In the genomic region with DNA sequence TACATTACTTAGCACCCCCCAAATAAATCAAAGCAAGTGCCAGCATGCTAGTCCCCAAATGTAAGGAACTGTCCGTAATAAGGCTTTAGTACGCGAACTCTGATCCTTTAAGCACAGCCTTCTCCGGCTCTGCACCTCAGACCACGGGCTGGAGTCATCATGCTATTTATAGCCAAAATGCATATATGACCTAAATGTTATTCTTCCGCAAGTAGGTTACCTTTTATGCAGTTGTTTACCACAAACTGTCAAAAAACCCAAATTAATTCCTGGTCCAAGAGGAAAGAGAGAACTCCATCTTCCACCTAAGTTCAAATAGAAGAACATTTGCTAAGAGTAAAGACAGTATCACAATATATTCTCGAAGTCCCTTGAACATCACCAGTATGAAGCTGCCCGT, we compare ENCODE assay signal across 9 cellular contexts. TPM values are rescaled to one million over a fixed set of nuclear protein-coding genes. Genes with fewer than 3 reads are reported as not detected.
A peak's percentile ranks its signal among the peaks of the same experiment; 100 is the strongest.
DNase-seq lines count a peak whose midpoint lies in the region; ATAC-seq and TF ChIP-seq lines count a peak whose summit lies in the region.
"Had no signal": no experiment of that assay in that cellular context is flagged by ENCODE, and none has a peak within 500 bp of the region (broad histone marks: within the 10 kb centered on the region; RNA-seq: fewer than 3 reads in every experiment).

No MANE protein-coding gene starts in this region.

- ATAC-seq in GM21526 (IDR thresholded peaks at IDR 0.05; ENCODE audit: low FRiP score, unreplicated experiment) (no peak), HG03280 (IDR thresholded peaks at IDR 0.05; ENCODE audit: unreplicated experiment) (no peak), GM21576 (IDR thresholded peaks at IDR 0.05; ENCODE audit: unreplicated experiment) (no peak)

- H3K4me3 Mint-ChIP-seq in HFFc6: peak overlapping the region; percentile 95
- H3K4me3 Mint-ChIP-seq in mesothelial cell of epicardium: peak overlapping the region; percentile 71

- no peaks in the 10 kb centered on the region for H3K36me3 ChIP-seq in ACC112 (ENCODE audit: insufficient read depth, low read length)
- no peaks in the 10 kb centered on the region for H3K36me3 ChIP-seq in adipocyte (ENCODE audit: control insufficient read depth, insufficient read depth, low read length, severe bottlenecking)

- DNase-seq in HFFc6 (peak; percentile 54), adipocyte (ENCODE audit: low read depth) (peak; percentile 52), mesothelial cell of epicardium (ENCODE audit: low spot score in 2 of 2, unreplicated experiment in 2 of 2) (peak in 1 of 2 experiments; percentile 13), NCI-H187 (lab: John Stamatoyannopoulos, UW) (no peak)
- DNase-seq: DND-41 had no signal

- peaks cover 16% of the 10 kb centered on the region for H3K36me3 Mint-ChIP-seq in HFFc6 (ENCODE audit: low read depth)
- no peaks in the 10 kb centered on the region for H3K36me3 Mint-ChIP-seq in mesothelial cell of epicardium

- TF ChIP-seq CTCF in HFFc6 (IDR thresholded peaks at IDR 0.05) (no peak), mesothelial cell of epicardium (IDR thresholded peaks at IDR 0.05; ENCODE audit: unreplicated experiment) (no peak)

- no peaks in the 10 kb centered on the region for H3K9me3 ChIP-seq in adipocyte (ENCODE audit: control insufficient read depth, low read length)

- H3K4me3 ChIP-seq in ACC112 (ENCODE audit: low read depth, low read length): peak overlapping the region; percentile 81
- H3K4me3 ChIP-seq in adipocyte (ENCODE audit: low read length): no peak overlapping the region

- H3K27me3 ChIP-seq in ACC112 (ENCODE audit: insufficient read depth, low read length) (no peaks in the 10 kb centered on the region), adipocyte (replicated peaks; ENCODE audit: control insufficient read depth, insufficient read depth, low read length) (no peaks in the 10 kb centered on the region)

- peak overlapping the region; percentile 92; the same call in 1 of the 2 replicates for H3K27ac ChIP-seq in ACC112 (ENCODE audit: low read depth, low read length)

- H3K27ac Mint-ChIP-seq in HFFc6: peak overlapping the region; percentile 100
- H3K27ac Mint-ChIP-seq in mesothelial cell of epicardium: peak overlapping the region; percentile 95

- H3K27me3 Mint-ChIP-seq in HFFc6 (ENCODE audit: insufficient read depth): peaks cover 6% of the 10 kb centered on the region; the same call in 1 of the 2 replicates
- H3K27me3 Mint-ChIP-seq in mesothelial cell of epicardium (ENCODE audit: low read depth): no peaks in the 10 kb centered on the region

- peaks cover 98% of the 10 kb centered on the region for H3K79me2 ChIP-seq in ACC112 (ENCODE audit: control insufficient read depth, insufficient read depth, low read length, unreplicated experiment)

- peaks cover 68% of the 10 kb centered on the region for H3K4me1 ChIP-seq in ACC112 (ENCODE audit: control insufficient read depth, insufficient read depth, low read length, unreplicated experiment)
- H3K4me1 ChIP-seq in adipocyte (ENCODE audit: control insufficient read depth, insufficient read depth, low read length): peaks cover 43% of the 10 kb centered on the region

- H3K9me3 Mint-ChIP-seq in HFFc6 (no peaks in the 10 kb centered on the region), mesothelial cell of epicardium (no peaks in the 10 kb centered on the region)

- peak overlapping the region; percentile 91 for H3K9ac ChIP-seq in adipocyte (ENCODE audit: low read length)

- H3K4me1 Mint-ChIP-seq in HFFc6 (ENCODE audit: low read depth): peaks cover 99% of the 10 kb centered on the region
- peaks cover 89% of the 10 kb centered on the region for H3K4me1 Mint-ChIP-seq in mesothelial cell of epicardium

- no peak overlapping the region for H2AFZ ChIP-seq in ACC112 (ENCODE audit: low read length, unreplicated experiment)

RNA-seq across cellular contexts. Expression of gene ZNF516, which starts 42.7 kb away (rescaled TPM):
- 10 to 100 TPM; 34.6 to 52.2 (median 42.2) TPM for total RNA-seq in HFFc6 (2021; fragmentation: NEBNext Ultra II Directional; extraction: Animal tissue kit (Norgen Biotek cat#: 25700))
- total RNA-seq in mesothelial cell of epicardium: 84.4 to 92.1 TPM (median 90.9 TPM) in 3 replicates

Comparison
In these comparisons a context has a peak if more than half of its experiments do, and no peak if none do; other contexts are left out.
1. DNase-seq: peak in HFFc6 (single experiment) and adipocyte (single experiment); none in NCI-H187 (0 of 2).